ENCODE assay signal across 16 cellular contexts in the genomic region with DNA sequence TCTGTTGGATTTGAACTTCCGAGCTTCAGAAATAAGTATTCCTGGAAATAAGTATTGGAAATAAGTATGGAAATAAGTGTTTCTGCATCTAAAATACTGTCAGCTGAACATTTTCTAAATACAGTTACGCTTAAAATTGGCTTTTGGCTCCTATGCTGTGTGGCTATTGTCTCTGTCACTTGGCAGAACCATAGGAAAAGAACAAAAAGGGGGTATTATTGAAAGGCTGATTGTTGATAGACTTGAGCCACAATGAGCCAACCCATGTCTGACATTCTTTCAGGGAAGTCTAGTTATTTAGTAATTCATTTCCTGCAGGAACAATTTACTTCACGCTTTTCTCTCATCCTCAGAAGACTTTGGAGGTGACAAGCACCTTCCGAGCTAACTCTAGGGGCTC. TPM values are rescaled to one million over a fixed set of nuclear protein-coding genes. Genes with fewer than 3 reads are reported as not detected.
DNase-seq lines count a peak whose midpoint lies in the region.
"Had no signal": no experiment of that assay in that cellular context is flagged by ENCODE, and none has a peak within 500 bp of the region (broad histone marks: within the 10 kb centered on the region; RNA-seq: fewer than 3 reads in every experiment).

No MANE protein-coding gene starts in this region.

- DNase-seq in NCI-H1105 treated with DMSO at 0.1 percent for 48 hours (lab: John Stamatoyannopoulos, UW) (peak; percentile 45), NCI-H1105 (lab: John Stamatoyannopoulos, UW) (no peak), midbrain (lab: John Stamatoyannopoulos, UW) (peak; percentile 16), superior temporal gyrus (ENCODE audit: extremely low spot score) (peak; percentile 63), NCI-H146 (lab: John Stamatoyannopoulos, UW) (no peak), ureter (ENCODE audit: low spot score) (no peak)
- DNase-seq: BE2C; CD4-positive, alpha-beta T cell; CD8-positive, alpha-beta memory T cell; DMS 273 treated with DMSO at 0.1 percent for 48 hours; DMS79; EL; GDM1; GM23248; H7; HCEC 1CT had no signal

RNA-seq across cellular contexts. Expression of a gene that starts 32.5 kb away (rescaled TPM):
- 81.6 TPM for total RNA-seq in ureter

Comparison
In these comparisons a context has a peak if more than half of its experiments do, and no peak if none do; other contexts are left out.
1. DNase-seq: peak in NCI-H1105 treated with DMSO at 0.1 percent for 48 hours (single experiment), midbrain (single experiment) and superior temporal gyrus (single experiment); none in NCI-H1105 (single experiment), NCI-H146 (single experiment) and ureter (single experiment).